In genomic region chr7:88693131-88693530, GRCh38 we compare ENCODE assay signal across 28 cellular contexts.
"Had no signal": no experiment of that assay in that cellular context is flagged by ENCODE, and none has a peak within 500 bp of the region (broad histone marks: within the 10 kb centered on the region; RNA-seq: fewer than 3 reads in every experiment).

No MANE protein-coding gene starts in this region.

- H3K27ac ChIP-seq: stomach, suprapubic skin, testis, thoracic aorta, thyroid gland, tibial artery, tibial nerve, transverse colon, upper lobe of left lung, upper lobe of right lung, uterus, vagina had no signal

- H3K4me1 ChIP-seq: stomach, suprapubic skin, testis, thyroid gland, tibial artery, tibial nerve, transverse colon, upper lobe of left lung, upper lobe of right lung, uterus, vagina had no signal

- H3K9me3 ChIP-seq: stomach, suprapubic skin, testis, thoracic aorta, thyroid gland, tibial artery, tibial nerve, transverse colon, upper lobe of left lung, upper lobe of right lung, uterus, vagina had no signal

- H3K4me1 Mint-ChIP-seq: stimulated activated effector memory CD8-positive, alpha-beta T cell treated with anti-CD3 and anti-CD28 coated beads, Interleukin-12 subunit alpha, Interleukin-12 subunit beta, amount 100 ng/mL, for 72 hours; stimulated activated memory B cell treated with anti-CD40 and anti-IgM and Interleukin-4, amounts not matched to agents 10 μg/mL and 1 μg/mL and 100 μg/mL, for 72 hours; stimulated activated naive B cell treated with anti-CD40 and anti-IgM and Interleukin-4, amounts not matched to agents 10 μg/mL and 1 μg/mL and 100 μg/mL, for 72 hours had no signal

- H3K4me3 ChIP-seq: stomach, suprapubic skin, testis, thoracic aorta, thyroid gland, tibial artery, tibial nerve, transverse colon, upper lobe of left lung, upper lobe of right lung, uterus, vagina had no signal

- DNase-seq: stimulated activated CD4-positive, alpha-beta T cell treated with anti-CD3 and anti-CD28 coated beads, Interleukin-2, amount 100 ng/mL, for 24 hours; stimulated activated CD4-positive, alpha-beta T cell treated with anti-CD3 and anti-CD28 coated beads, Interleukin-2, amount 100 ng/mL, for 48 hours; stimulated activated CD4-positive, alpha-beta T cell treated with anti-CD3 and anti-CD28 coated beads, Interleukin-4, amount 100 ng/mL, for 1 hour; stimulated activated CD4-positive, alpha-beta T cell treated with anti-CD3 and anti-CD28 coated beads, Interleukin-4, amount 100 ng/mL, for 24 hours; stimulated activated CD8-positive, alpha-beta memory T cell treated with anti-CD3 and anti-CD28 coated beads, Interleukin-4, amount 100 ng/mL, for 48 hours; stimulated activated naive B cell treated with anti-CD40 and anti-IgM and Interleukin-4, amounts not matched to agents 10 μg/mL and 1 μg/mL and 100 μg/mL, for 72 hours; stimulated activated naive CD4-positive, alpha-beta T cell; stimulated activated naive CD4-positive, alpha-beta T cell treated with Interleukin-2 at 50 U/mL for 16 hours; stimulated activated naive CD8-positive, alpha-beta T cell treated with anti-CD3 and anti-CD28 coated beads, Interleukin-15, Interleukin-2, amounts not matched to agents 100 U/mL and 50 U/mL, for 24 hours; stomach; substantia nigra; testis; thyroid gland; tibial artery; transverse colon; trophoblast cell; upper lobe of left lung; upper lobe of right lung; uterus had no signal

- H3K9me3 Mint-ChIP-seq: stimulated activated memory B cell treated with anti-CD40 and anti-IgM and Interleukin-4, amounts not matched to agents 10 μg/mL and 1 μg/mL and 100 μg/mL, for 72 hours; stimulated activated naive CD8-positive, alpha-beta T cell treated with anti-CD3 and anti-CD28 coated beads, Interleukin-15, Interleukin-2, amounts not matched to agents 100 ng/mL and 50 ng/mL, for 24 hours; type B pancreatic cell had no signal

- FAIRE-seq: urothelium cell line had no signal

- H3K27ac Mint-ChIP-seq: stimulated activated effector memory CD8-positive, alpha-beta T cell treated with anti-CD3 and anti-CD28 coated beads, Interleukin-12 subunit alpha, Interleukin-12 subunit beta, amount 100 ng/mL, for 72 hours; stimulated activated memory B cell treated with anti-CD40 and anti-IgM and Interleukin-4, amounts not matched to agents 10 μg/mL and 1 μg/mL and 100 μg/mL, for 72 hours; stimulated activated naive B cell treated with anti-CD40 and anti-IgM and Interleukin-4, amounts not matched to agents 10 μg/mL and 1 μg/mL and 100 μg/mL, for 72 hours; stimulated activated naive CD8-positive, alpha-beta T cell treated with anti-CD3 and anti-CD28 coated beads, Interleukin-15, Interleukin-2, amounts not matched to agents 100 ng/mL and 50 ng/mL, for 24 hours; type B pancreatic cell had no signal

- H3K27me3 ChIP-seq: stomach, suprapubic skin, testis, thyroid gland, tibial artery, tibial nerve, transverse colon, upper lobe of left lung, upper lobe of right lung, uterus, vagina had no signal

- H3K36me3 ChIP-seq: stomach, suprapubic skin, thoracic aorta, thyroid gland, tibial artery, tibial nerve, transverse colon, upper lobe of left lung, upper lobe of right lung, uterus, vagina had no signal

- H3K27me3 Mint-ChIP-seq: stimulated activated memory B cell treated with anti-CD40 and anti-IgM and Interleukin-4, amounts not matched to agents 10 μg/mL and 1 μg/mL and 100 μg/mL, for 72 hours; stimulated activated naive B cell treated with anti-CD40 and anti-IgM and Interleukin-4, amounts not matched to agents 10 μg/mL and 1 μg/mL and 100 μg/mL, for 72 hours; stimulated activated naive CD8-positive, alpha-beta T cell treated with anti-CD3 and anti-CD28 coated beads, Interleukin-15, Interleukin-2, amounts not matched to agents 100 ng/mL and 50 ng/mL, for 24 hours had no signal

- H3K4me3 Mint-ChIP-seq: stimulated activated effector memory CD8-positive, alpha-beta T cell treated with anti-CD3 and anti-CD28 coated beads, Interleukin-12 subunit alpha, Interleukin-12 subunit beta, amount 100 ng/mL, for 72 hours; stimulated activated memory B cell treated with anti-CD40 and anti-IgM and Interleukin-4, amounts not matched to agents 10 μg/mL and 1 μg/mL and 100 μg/mL, for 72 hours; stimulated activated naive B cell treated with anti-CD40 and anti-IgM and Interleukin-4, amounts not matched to agents 10 μg/mL and 1 μg/mL and 100 μg/mL, for 72 hours; stimulated activated naive CD8-positive, alpha-beta T cell treated with anti-CD3 and anti-CD28 coated beads, Interleukin-15, Interleukin-2, amounts not matched to agents 100 ng/mL and 50 ng/mL, for 24 hours; type B pancreatic cell had no signal

- ATAC-seq: stimulated activated effector memory CD8-positive, alpha-beta T cell treated with anti-CD3 and anti-CD28 coated beads, Interleukin-12 subunit alpha, Interleukin-12 subunit beta, amount 100 ng/mL, for 72 hours; stimulated activated memory B cell treated with anti-CD40 and anti-IgM and Interleukin-4, amounts not matched to agents 10 μg/mL and 1 μg/mL and 100 μg/mL, for 72 hours; stimulated activated naive B cell treated with anti-CD40 and anti-IgM and Interleukin-4, amounts not matched to agents 10 μg/mL and 1 μg/mL and 100 μg/mL, for 72 hours; stimulated activated naive CD8-positive, alpha-beta T cell treated with anti-CD3 and anti-CD28 coated beads, Interleukin-15, Interleukin-2, amounts not matched to agents 100 U/mL and 50 U/mL, for 24 hours; upper lobe of right lung had no signal
